14 cellular contexts compared by ENCODE assay signal in the genomic region with DNA sequence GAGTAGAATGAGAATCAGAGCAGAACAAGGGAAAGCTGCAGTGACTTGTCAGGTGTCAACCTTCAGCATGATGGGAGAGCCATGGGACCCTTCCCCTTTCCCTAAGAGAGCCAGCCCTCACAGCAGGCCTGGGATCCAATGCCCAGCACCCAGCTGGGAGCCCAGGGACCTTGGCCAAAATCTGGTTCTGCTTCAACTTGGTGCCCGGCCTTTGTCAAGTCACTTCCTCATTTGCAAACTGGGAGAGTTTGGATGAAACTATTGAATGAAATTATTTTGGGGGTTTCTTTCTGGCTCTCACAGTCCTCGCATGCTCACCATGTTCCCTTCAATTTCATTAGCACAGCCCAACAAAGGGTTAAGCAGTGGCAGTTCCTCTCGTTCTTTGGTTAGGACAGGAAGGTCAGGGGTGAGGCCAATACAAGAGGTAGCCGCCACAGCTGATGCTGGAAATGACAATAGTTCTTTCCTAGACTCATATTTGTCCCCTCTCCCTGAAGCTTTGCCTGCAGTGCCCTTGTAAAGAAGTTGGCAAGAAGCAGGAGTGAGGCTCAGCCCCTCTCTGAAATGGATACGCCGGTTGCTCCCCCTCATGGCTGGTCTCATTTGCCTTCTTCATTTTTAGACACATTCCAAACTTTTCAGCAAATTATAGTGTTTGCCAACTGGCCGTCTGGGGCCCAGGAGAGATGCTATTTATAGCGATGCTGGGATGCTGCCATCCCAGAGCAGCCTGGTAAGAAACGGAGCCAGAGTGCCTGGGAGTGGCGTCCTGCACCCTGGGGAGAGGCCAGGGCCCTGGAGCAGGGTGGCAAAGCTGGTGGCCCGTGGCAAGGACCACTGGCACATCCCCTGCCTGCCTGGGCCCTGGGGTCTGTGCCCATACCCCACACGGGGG. TPM values are rescaled to one million over a fixed set of nuclear protein-coding genes. Genes with fewer than 3 reads are reported as not detected.
DNase-seq lines count a peak whose midpoint lies in the region; ATAC-seq, FAIRE-seq and TF ChIP-seq lines count a peak whose summit lies in the region.
"Had no signal": no experiment of that assay in that cellular context is flagged by ENCODE, and none has a peak within 500 bp of the region (broad histone marks: within the 10 kb centered on the region; RNA-seq: fewer than 3 reads in every experiment).

No MANE protein-coding gene starts in this region.

- H3K36me3 ChIP-seq in ovary: no peaks in the 10 kb centered on the region
- H3K36me3 ChIP-seq: WERI-Rb-1 had no signal

- no peaks in the 10 kb centered on the region for H3K4me1 ChIP-seq in ovary (ENCODE audit: insufficient read depth)

- no peak for TF ChIP-seq CTCF in cardiac fibroblast (IDR thresholded peaks at IDR 0.05; ENCODE audit: low read depth, low read length)
- no peak for TF ChIP-seq CTCF in ovary (IDR thresholded peaks at IDR 0.05)

- no peaks in the 10 kb centered on the region for H3K9me3 ChIP-seq in ovary

- no peak overlapping the region for H3K27ac ChIP-seq in ovary
- H3K27ac ChIP-seq: WERI-Rb-1 had no signal

- no peaks in the 10 kb centered on the region for H3K27me3 ChIP-seq in ovary

- ATAC-seq in HG02588 (IDR thresholded peaks at IDR 0.05; ENCODE audit: unreplicated experiment): no peak

- no peak for TF ChIP-seq POLR2A in ovary (IDR thresholded peaks at IDR 0.05)

- WGBS in ovary, 3 donors: 19 to 27% (median 20%) methylated on average over 12 of the region's 12 CpGs

- DNase-seq in LHCN-M2 (ENCODE audit: low read depth) (peak; percentile 64), cardiac fibroblast (ENCODE audit: low read depth in 2 of 2) (peak; percentile 26 to 83), hepatic stellate cell (ENCODE audit: low spot score) (peak; percentile 56), urothelium cell line (ENCODE audit: low spot score) (peak; percentile 40), ovary (no peak), globus pallidus (ENCODE audit: low spot score) (no peak)
- DNase-seq: amniotic stem cell, DMS79 treated with DMSO at 0.1 percent for 48 hours, SIG-M5, WERI-Rb-1 had no signal

- no peak for TF ChIP-seq EP300 in ovary (IDR thresholded peaks at IDR 0.05)

- intact Hi-C loops in ovary (cut with DNase I): loop anchor here (2.0 to 10.0 kb wide), 3 partner anchors 61 to 149 kb away; a partner anchor contains a TSS

- H3K4me3 ChIP-seq in cardiac fibroblast (replicated peaks in 1 of 2; ENCODE audit: low read depth in 2 of 2, low read length in 2 of 2): no peak overlapping the region
- no peak overlapping the region for H3K4me3 ChIP-seq in ovary

- no peak for FAIRE-seq in urothelium cell line (lab: Jason Lieb, UNC)
- FAIRE-seq: endometrium, GM18507 had no signal

RNA-seq across cellular contexts. Expression of a gene that starts 34.5 kb away (rescaled TPM):
- total RNA-seq in LHCN-M2 (2014; rRNA removed) (not detected in 2 replicates), ovary (1 to 10 TPM in 4 of 7 donors, under 1 TPM in 2, not detected in 1; 0.22 to 3.8 (median 1.2) TPM)
- polyA plus RNA-seq in LHCN-M2 (2012): 0.02 TPM
- 1 to 10 TPM in 1 of 2 donors, under 1 TPM in 1; 0.35 to 7.7 TPM for polyA plus RNA-seq in ovary
- total RNA-seq: NCI-H460 had no signal

Comparison
In these comparisons a context has a peak if more than half of its experiments do, and no peak if none do; other contexts are left out.
1. DNase-seq: peak in LHCN-M2 (single experiment), cardiac fibroblast (2 of 2), hepatic stellate cell (single experiment) and urothelium cell line (single experiment); none in ovary (0 of 5) and globus pallidus (single experiment).